In the genomic region with DNA sequence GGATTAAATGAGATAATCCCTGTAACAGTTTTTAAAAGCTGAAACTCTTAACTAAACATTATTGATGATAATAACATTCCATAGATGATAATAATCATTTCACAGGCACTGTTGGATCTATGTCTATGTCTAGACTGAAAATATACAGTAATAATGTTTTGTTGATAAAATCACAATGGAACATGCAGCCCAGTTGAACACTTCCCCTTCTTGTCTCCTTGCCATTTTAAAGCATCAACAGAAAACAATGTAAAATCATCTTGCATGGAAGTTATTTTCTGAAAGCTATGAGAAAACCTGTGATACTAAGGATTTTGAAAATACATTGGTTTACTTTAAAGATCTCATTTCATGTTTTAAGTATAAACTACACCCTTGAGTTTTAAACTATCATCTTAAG, we compare ENCODE assay signal across 17 cellular contexts. TPM values are rescaled to one million over a fixed set of nuclear protein-coding genes. Genes with fewer than 3 reads are reported as not detected.
"Had no signal": no experiment of that assay in that cellular context is flagged by ENCODE, and none has a peak within 500 bp of the region (broad histone marks: within the 10 kb centered on the region; RNA-seq: fewer than 3 reads in every experiment).

No MANE protein-coding gene starts in this region.

- H3K36me3 Mint-ChIP-seq: activated CD4-positive, alpha-beta memory T cell treated with anti-CD3 and anti-CD28 coated beads for 36 hours; activated CD8-positive, alpha-beta memory T cell treated with anti-CD3 and anti-CD28 coated beads, Interleukin-2, amount 10 ng/mL, durations not matched to agents 7 days and 5 days; activated naive CD4-positive, alpha-beta T cell treated with anti-CD3 and anti-CD28 coated beads, Interleukin-2, amount 50 U/mL, for 24 hours; natural killer cell had no signal

- H3K9me3 ChIP-seq: gastroesophageal sphincter, prostate gland had no signal

- H3K36me3 ChIP-seq: gastroesophageal sphincter, prostate gland, WERI-Rb-1 had no signal

- H3K9me3 Mint-ChIP-seq: activated CD4-positive, alpha-beta memory T cell treated with anti-CD3 and anti-CD28 coated beads for 36 hours; activated naive CD4-positive, alpha-beta T cell treated with anti-CD3 and anti-CD28 coated beads, Interleukin-2, amount 50 U/mL, for 24 hours; activated T-cell treated with anti-CD3 and anti-CD28 coated beads, Interleukin-2, amount 50 U/mL, for 24 hours; natural killer cell had no signal

- H3K27ac ChIP-seq: gastroesophageal sphincter, prostate gland, skin epidermis, WERI-Rb-1 had no signal

- H3K4me1 Mint-ChIP-seq: activated CD4-positive, alpha-beta T cell treated with anti-CD3 and anti-CD28 coated beads for 36 hours; activated CD8-positive, alpha-beta memory T cell treated with anti-CD3 and anti-CD28 coated beads, Interleukin-2, amount 10 ng/mL, durations not matched to agents 7 days and 5 days had no signal

- H3K4me1 ChIP-seq: gastroesophageal sphincter, prostate gland had no signal

- H3K4me3 ChIP-seq: gastroesophageal sphincter, prostate gland, skin epidermis had no signal

- H3K27ac Mint-ChIP-seq: activated CD4-positive, alpha-beta memory T cell treated with anti-CD3 and anti-CD28 coated beads for 36 hours; activated CD4-positive, alpha-beta T cell treated with anti-CD3 and anti-CD28 coated beads for 36 hours; activated CD8-positive, alpha-beta memory T cell treated with anti-CD3 and anti-CD28 coated beads, Interleukin-2, amount 10 ng/mL, durations not matched to agents 7 days and 5 days; activated naive CD4-positive, alpha-beta T cell treated with anti-CD3 and anti-CD28 coated beads, Interleukin-2, amount 50 U/mL, for 24 hours; activated T-cell treated with anti-CD3 and anti-CD28 coated beads, Interleukin-2, amount 50 U/mL, for 24 hours; natural killer cell had no signal

- DNase-seq: activated CD4-positive, alpha-beta memory T cell treated with anti-CD3 and anti-CD28 coated beads for 36 hours; activated CD4-positive, alpha-beta T cell treated with anti-CD3 and anti-CD28 coated beads for 36 hours; activated CD8-positive, alpha-beta memory T cell treated with anti-CD3 and anti-CD28 coated beads, Interleukin-2, amount 10 ng/mL, durations not matched to agents 7 days and 5 days; activated T-cell treated with anti-CD3 and anti-CD28 coated beads, Interleukin-2, amount 50 U/mL, for 24 hours; amniotic stem cell; islet precursor cell; natural killer cell; right cardiac atrium; stimulated activated CD4-positive, alpha-beta T cell treated with anti-CD3 and anti-CD28 coated beads, Interleukin-15, amount 100 ng/mL, for 24 hours; stimulated activated CD4-positive, alpha-beta T cell treated with anti-CD3 and anti-CD28 coated beads, Interleukin-4, amount 100 ng/mL, for 1 hour; stimulated activated naive CD4-positive, alpha-beta T cell treated with Interleukin-2 at 50 U/mL for 16 hours; WERI-Rb-1 had no signal

- H3K27me3 ChIP-seq: gastroesophageal sphincter had no signal

- ATAC-seq: activated CD4-positive, alpha-beta T cell treated with anti-CD3 and anti-CD28 coated beads for 36 hours; activated CD8-positive, alpha-beta memory T cell treated with anti-CD3 and anti-CD28 coated beads, Interleukin-2, amount 10 ng/mL, durations not matched to agents 7 days and 5 days; gastroesophageal sphincter; natural killer cell; right cardiac atrium had no signal

- H3K4me3 Mint-ChIP-seq: activated CD4-positive, alpha-beta memory T cell treated with anti-CD3 and anti-CD28 coated beads for 36 hours; activated CD4-positive, alpha-beta T cell treated with anti-CD3 and anti-CD28 coated beads for 36 hours; activated CD8-positive, alpha-beta memory T cell treated with anti-CD3 and anti-CD28 coated beads, Interleukin-2, amount 10 ng/mL, durations not matched to agents 7 days and 5 days; activated naive CD4-positive, alpha-beta T cell treated with anti-CD3 and anti-CD28 coated beads, Interleukin-2, amount 50 U/mL, for 24 hours; activated T-cell treated with anti-CD3 and anti-CD28 coated beads, Interleukin-2, amount 50 U/mL, for 24 hours; natural killer cell had no signal

RNA-seq across cellular contexts. Expression of a gene that starts 1.9 kb away (rescaled TPM):
- total RNA-seq: activated CD4-positive, alpha-beta memory T cell treated with anti-CD3 and anti-CD28 coated beads for 36 hours; activated CD4-positive, alpha-beta T cell treated with anti-CD3 and anti-CD28 coated beads for 36 hours; activated CD8-positive, alpha-beta memory T cell treated with anti-CD3 and anti-CD28 coated beads, Interleukin-2, amount 10 ng/mL, durations not matched to agents 7 days and 5 days; lung microvascular endothelial cell had no signal
